Comparison of ENCODE assay signal across 17 cellular contexts in genomic region chr13:79671420-79671819, GRCh38.
DNase-seq lines count a peak whose midpoint lies in the region; ATAC-seq, FAIRE-seq and TF ChIP-seq lines count a peak whose summit lies in the region.
"Had no signal": no experiment of that assay in that cellular context is flagged by ENCODE, and none has a peak within 500 bp of the region (broad histone marks: within the 10 kb centered on the region; RNA-seq: fewer than 3 reads in every experiment).

No MANE protein-coding gene starts in this region.

- H3K9ac ChIP-seq in OCI-LY3 (ENCODE audit: low read length) (no peak overlapping the region), GM12878 (ENCODE audit: control insufficient read depth, insufficient read depth, low read length) (no peak overlapping the region), mesenchymal stem cell (ENCODE audit: low read length) (no peak overlapping the region)

- H3K36me3 ChIP-seq in HEK293 (ENCODE audit: control insufficient read depth in 2 of 2, insufficient read depth in 1 of 2, low read length in 2 of 2) (no peaks in the 10 kb centered on the region), OCI-LY3 (replicated peaks; ENCODE audit: low read depth, low read length) (no peaks in the 10 kb centered on the region), GM12878 (ENCODE audit: control insufficient read depth in 2 of 2, insufficient read depth in 2 of 2, low read length in 1 of 2) (no peaks in the 10 kb centered on the region), mesenchymal stem cell (ENCODE audit: control insufficient read depth in 1 of 2, insufficient read depth in 2 of 2, low read depth in 1 of 2, low read length in 2 of 2) (no peaks in the 10 kb centered on the region), hepatocyte (replicated peaks; ENCODE audit: insufficient read depth, low read depth) (no peaks in the 10 kb centered on the region)

- no peak overlapping the region for H2BK5ac ChIP-seq in mesenchymal stem cell (ENCODE audit: low read depth, low read length, poor library complexity, severe bottlenecking)

- H3K27me3 ChIP-seq in OCI-LY3 (ENCODE audit: low read depth, low read length) (no peaks in the 10 kb centered on the region), GM12878 (replicated peaks in 1 of 2; ENCODE audit: control insufficient read depth in 2 of 2, insufficient read depth in 2 of 2, low read length in 1 of 2) (no peaks in the 10 kb centered on the region), mesenchymal stem cell (ENCODE audit: control insufficient read depth in 1 of 2, insufficient read depth in 1 of 2, low read length in 2 of 2) (no peaks in the 10 kb centered on the region), hepatocyte (no peaks in the 10 kb centered on the region)

- H3K18ac ChIP-seq in mesenchymal stem cell (ENCODE audit: low read depth in 1 of 2, low read length in 2 of 2) = no peak overlapping the region

- H3K79me2 ChIP-seq in OCI-LY3 (ENCODE audit: low read length) (no peaks in the 10 kb centered on the region), GM12878 (ENCODE audit: control insufficient read depth, insufficient read depth, low read length) (no peaks in the 10 kb centered on the region), hepatocyte (no peaks in the 10 kb centered on the region)

- H3K4ac ChIP-seq in mesenchymal stem cell (ENCODE audit: low read depth in 1 of 2, low read length in 2 of 2) = no peak overlapping the region

- CTCF ChIA-PET in HEK293 (lab: Yijun Ruan, JAX) (no interaction called here), GM12878 (lab: Yijun Ruan, JAX) (interaction anchor here (0.9 to 6.0 kb wide), 3 partner anchors 8 to 49 kb away, joined by 3 to 44 read pairs (median 5); no protein-coding TSS in a partner anchor)

- ATAC-seq in GM12878 = no peak
- ATAC-seq: HepG2 had no signal

- RAD21 ChIA-PET in GM12878 (lab: Charles Lee; ENCODE audit: unreplicated experiment) = interaction anchor here (0.9 kb wide), 1 partner anchor 9 kb away, joined by 3 read pairs; no protein-coding TSS in a partner anchor

- no peak for TF ChIP-seq EP300 in GM12878 (IDR thresholded peaks at IDR 0.05; ENCODE audit: borderline replicate concordance in 1 of 2, control insufficient read depth in 1 of 2, low read depth in 2 of 2, low read length in 2 of 2)

- H4K8ac ChIP-seq in mesenchymal stem cell (ENCODE audit: low read length) = no peak overlapping the region

- WGBS in GM12878 (ENCODE audit: insufficient coverage, insufficient replicate concordance, low lambda C conversion rate, missing lambda C conversion rate) = 15% methylated on average over 2 of the region's 2 CpGs
- 93% methylated on average over 2 of the region's 2 CpGs for WGBS in mesenchymal stem cell
- 61% methylated on average over 2 of the region's 2 CpGs for WGBS in hepatocyte (ENCODE audit: low lambda C conversion rate, missing lambda C conversion rate)

- H2BK12ac ChIP-seq in mesenchymal stem cell (ENCODE audit: low read length in 2 of 2) = no peak overlapping the region

- H2AK5ac ChIP-seq in mesenchymal stem cell (ENCODE audit: low read length, severe bottlenecking) = no peak overlapping the region

- H3K4me2 ChIP-seq in OCI-LY3 (ENCODE audit: low read length) = no peak overlapping the region
- no peak overlapping the region for H3K4me2 ChIP-seq in GM12878 (ENCODE audit: control insufficient read depth, insufficient read depth)
- H3K4me2 ChIP-seq in mesenchymal stem cell (ENCODE audit: low read length, poor library complexity, severe bottlenecking) = no peak overlapping the region
- H3K4me2 ChIP-seq in hepatocyte = no peak overlapping the region

- no peaks in the 10 kb centered on the region for H3K4me1 ChIP-seq in HEK293 (ENCODE audit: control insufficient read depth, insufficient read depth, low read length)
- H3K4me1 ChIP-seq in OCI-LY3 (ENCODE audit: low read length) = no peaks in the 10 kb centered on the region
- no peaks in the 10 kb centered on the region for H3K4me1 ChIP-seq in GM12878 (ENCODE audit: control insufficient read depth, insufficient read depth, low read length)
- no peaks in the 10 kb centered on the region for H3K4me1 ChIP-seq in mesenchymal stem cell (ENCODE audit: control insufficient read depth, insufficient read depth, low read depth, low read length)
- no peaks in the 10 kb centered on the region for H3K4me1 ChIP-seq in hepatocyte (ENCODE audit: insufficient read depth)

- TF ChIP-seq POLR2A in GM12878 (IDR thresholded peaks at IDR 0.05; ENCODE audit: low read depth, low read length) = no peak

- no peak overlapping the region for H3K4me3 ChIP-seq in HEK293 (ENCODE audit: low read depth, low read length)
- no peak overlapping the region for H3K4me3 ChIP-seq in OCI-LY3 (ENCODE audit: low read length)
- no peak overlapping the region for H3K4me3 ChIP-seq in GM12878
- H3K4me3 ChIP-seq in mesenchymal stem cell (ENCODE audit: insufficient read depth in 1 of 2, low read depth in 1 of 2, low read length in 2 of 2) = no peak overlapping the region
- H3K4me3 ChIP-seq in hepatocyte = no peak overlapping the region

- DNase-seq in GM12878 (ENCODE audit: low read depth, low spot score) (no peak), mesenchymal stem cell (no peak), SKM-1 (lab: John Stamatoyannopoulos, UW; ENCODE audit: unreplicated experiment) (no peak), hepatocyte (ENCODE audit: low spot score) (no peak)
- DNase-seq in stimulated activated CD4-positive, alpha-beta T cell treated with anti-CD3 and anti-CD28 coated beads, Interleukin-1b, Interleukin-23, amount 100 ng/mL, for 48 hours = no peak
- DNase-seq in activated effector memory CD4-positive, alpha-beta T cell treated with anti-CD3 and anti-CD28 coated beads, Interleukin-2, amount 50 U/mL, for 16 hours = no peak
- DNase-seq: C1 segment of cervical spinal cord; Calu3; CD4-positive, alpha-beta T cell; DMS 273 treated with DMSO at 0.1 percent for 48 hours; GOT3; H9 had no signal

- H2BK120ac ChIP-seq in mesenchymal stem cell (ENCODE audit: low read depth, low read length) = no peak overlapping the region

- in situ Hi-C loops in GM12878 (cut with MboI) = loop anchor here (10.0 kb wide), 1 partner anchor 693 kb away; no protein-coding TSS in a partner anchor

- TF ChIP-seq RAD21 in GM12878 (IDR thresholded peaks at IDR 0.05; ENCODE audit: insufficient read depth, low read depth, low read length) = no peak

- intact Hi-C loops in GM12878 (cut with micrococcal nuclease; ENCODE audit: unreplicated experiment) = no loop called here

- no peak overlapping the region for H3K27ac ChIP-seq in HEK293 (ENCODE audit: extremely low read depth, low read depth, low read length)
- H3K27ac ChIP-seq in OCI-LY3 (ENCODE audit: low read length) = no peak overlapping the region
- no peak overlapping the region for H3K27ac ChIP-seq in GM12878 (ENCODE audit: control insufficient read depth, insufficient read depth)
- no peak overlapping the region for H3K27ac ChIP-seq in mesenchymal stem cell (ENCODE audit: low read length, poor library complexity, severe bottlenecking)
- H3K27ac ChIP-seq in hepatocyte = no peak overlapping the region

- TF ChIP-seq CTCF in HEK293 (tag by site-specific recombination; IDR thresholded peaks at IDR 0.05) (no peak), OCI-LY3 (IDR thresholded peaks at IDR 0.05; ENCODE audit: low read depth, low read length) (no peak), GM12878 (IDR thresholded peaks at IDR 0.05 in 2 of 3, conservative IDR thresholded peaks at IDR 0.05 in 1 of 3; ENCODE audit: control insufficient read depth in 2 of 3, extremely low read depth in 1 of 3, insufficient read depth in 1 of 3, low read depth in 3 of 3, low read length in 3 of 3) (no peak), hepatocyte (IDR thresholded peaks at IDR 0.05; ENCODE audit: poor library complexity) (no peak)

- no peaks in the 10 kb centered on the region for H3K79me1 ChIP-seq in mesenchymal stem cell (replicated peaks; ENCODE audit: low read length, poor library complexity, severe bottlenecking)

- SMC1A ChIA-PET in GM12878 (lab: Charles Lee; ENCODE audit: uncharacterized antibody, unreplicated experiment) = interaction anchor here (1.5 to 2.8 kb wide), 2 partner anchors 9 to 15 kb away, joined by 5 to 11 read pairs; no protein-coding TSS in a partner anchor

- H4K20me1 ChIP-seq in OCI-LY3 (ENCODE audit: insufficient read depth, low read length) = no peaks in the 10 kb centered on the region
- no peaks in the 10 kb centered on the region for H4K20me1 ChIP-seq in GM12878 (ENCODE audit: control insufficient read depth, insufficient read depth)
- no peaks in the 10 kb centered on the region for H4K20me1 ChIP-seq in hepatocyte (ENCODE audit: insufficient read depth, poor library complexity, severe bottlenecking)

- H3K23ac ChIP-seq in mesenchymal stem cell (ENCODE audit: low read length in 2 of 2) = no peak overlapping the region

- POLR2A ChIA-PET in HEK293 (lab: Yijun Ruan, JAX) (no interaction called here), GM12878 (lab: Charles Lee) (interaction anchor here (0.7 kb wide), 3 partner anchors 28 to 933 kb away, joined by 3 to 7 read pairs (median 4); no protein-coding TSS in a partner anchor)

- H3K14ac ChIP-seq in mesenchymal stem cell (ENCODE audit: low read length in 2 of 2) = no peak overlapping the region

- H3K9me3 ChIP-seq in HEK293 (ENCODE audit: control insufficient read depth, insufficient read depth, low read depth, low read length) (no peaks in the 10 kb centered on the region), OCI-LY3 (ENCODE audit: insufficient read depth, low read length) (no peaks in the 10 kb centered on the region), GM12878 (replicated peaks; ENCODE audit: control insufficient read depth, insufficient read depth, low read length) (no peaks in the 10 kb centered on the region), mesenchymal stem cell (ENCODE audit: control insufficient read depth, low read length) (no peaks in the 10 kb centered on the region), hepatocyte (ENCODE audit: low read depth) (no peaks in the 10 kb centered on the region)

- H2BK15ac ChIP-seq in mesenchymal stem cell (ENCODE audit: low read depth, poor library complexity, severe bottlenecking) = peak overlapping the region; percentile 12

- BruUV-seq in GM12878 (replicated peaks; lab: Mats Ljungman, UMichigan) = no TSS peak

- no peak for FAIRE-seq in GM12878 (lab: Jason Lieb, UNC)
- FAIRE-seq: A204.1, HepG2, HTR-8/SVneo had no signal

- H4K91ac ChIP-seq in mesenchymal stem cell (ENCODE audit: low read length) = no peak overlapping the region

- no peaks in the 10 kb centered on the region for H3K9me2 ChIP-seq in hepatocyte (replicated peaks; ENCODE audit: insufficient read depth)

- H2AFZ ChIP-seq in OCI-LY3 (ENCODE audit: low read depth, low read length) (peak overlapping the region; percentile 35; the same call in 1 of the 2 replicates), GM12878 (ENCODE audit: control insufficient read depth, low read depth, low read length) (no peak overlapping the region), mesenchymal stem cell (ENCODE audit: low read depth, low read length) (no peak overlapping the region), hepatocyte (no peak overlapping the region)

TF ChIP-seq in HEK293, 187 proteins besides CTCF, POLR2A, EP300 and RAD21:
- TF ChIP-seq ZNF140 (tag by site-specific recombination; IDR thresholded peaks at IDR 0.05) (no peak), MZF1 (tag by site-specific recombination; IDR thresholded peaks at IDR 0.05; ENCODE audit: borderline replicate concordance) (peak; percentile 24; the same call in 1 of the 2 replicates)

TF ChIP-seq in GM12878, 131 proteins besides CTCF, POLR2A, EP300 and RAD21 (continues in another document):
- TF ChIP-seq MEF2B (IDR thresholded peaks at IDR 0.05; ENCODE audit: partially characterized antibody, poor library complexity, severe bottlenecking) = peak; percentile 58
